In the genomic region with DNA sequence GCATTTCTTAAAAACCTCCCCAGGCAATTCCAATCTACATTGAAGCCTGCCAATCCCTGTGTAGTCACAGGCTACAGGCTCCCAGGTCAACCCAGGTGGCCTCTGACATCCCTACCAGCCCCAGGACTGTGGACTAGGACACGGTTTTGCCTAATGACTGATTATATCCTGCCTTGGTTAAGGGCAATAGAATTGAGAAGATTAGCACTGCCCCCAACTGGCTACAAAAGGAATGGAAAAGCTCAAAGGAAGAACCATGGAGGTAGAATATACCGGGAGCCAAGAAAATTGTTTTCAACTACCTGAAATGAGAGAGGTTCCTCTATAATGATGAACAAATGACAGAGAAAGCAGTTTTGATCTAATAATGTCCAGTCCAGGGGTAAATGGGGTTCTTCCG, we compare ENCODE assay signal across 10 cellular contexts.
A peak's percentile ranks its signal among the peaks of the same experiment; 100 is the strongest.
DNase-seq lines count a peak whose midpoint lies in the region; TF ChIP-seq lines count a peak whose summit lies in the region.
"Had no signal": no experiment of that assay in that cellular context is flagged by ENCODE, and none has a peak within 500 bp of the region (broad histone marks: within the 10 kb centered on the region; RNA-seq: fewer than 3 reads in every experiment).

No MANE protein-coding gene starts in this region.

- H3K4me1 ChIP-seq in esophagus muscularis mucosa, result no peaks in the 10 kb centered on the region
- no peaks in the 10 kb centered on the region for H3K4me1 ChIP-seq in transverse colon

- no peak for TF ChIP-seq POLR2A in esophagus muscularis mucosa (IDR thresholded peaks at IDR 0.05; ENCODE audit: low read depth)
- TF ChIP-seq POLR2A in transverse colon (IDR thresholded peaks at IDR 0.05), result no peak

- TF ChIP-seq EP300 in esophagus muscularis mucosa (IDR thresholded peaks at IDR 0.05) (no peak), transverse colon (IDR thresholded peaks at IDR 0.05; ENCODE audit: low read depth) (no peak)

- H3K9me3 Mint-ChIP-seq in activated naive CD4-positive, alpha-beta T cell treated with anti-CD3 and anti-CD28 coated beads for 36 hours, result no peaks in the 10 kb centered on the region

- H3K27ac ChIP-seq in esophagus muscularis mucosa (replicated peaks in 1 of 4) (no peak overlapping the region), transverse colon (no peak overlapping the region)
- H3K27ac ChIP-seq: VCaP had no signal

- H3K27me3 ChIP-seq in esophagus muscularis mucosa (no peaks in the 10 kb centered on the region), transverse colon (no peaks in the 10 kb centered on the region)

- H3K4me1 Mint-ChIP-seq in activated naive CD4-positive, alpha-beta T cell treated with anti-CD3 and anti-CD28 coated beads for 36 hours (ENCODE audit: low read depth), result no peaks in the 10 kb centered on the region

- peak; percentile 6 for DNase-seq in activated naive CD4-positive, alpha-beta T cell treated with anti-CD3 and anti-CD28 coated beads for 36 hours
- DNase-seq in activated naive CD4-positive, alpha-beta T cell (lab: John Stamatoyannopoulos, UW), result no peak
- DNase-seq in NCI-H526 treated with DMSO at 0.1 percent for 48 hours (lab: John Stamatoyannopoulos, UW) (peak; percentile 7), esophagus muscularis mucosa (ENCODE audit: extremely low spot score) (no peak), transverse colon (no peak), putamen (ENCODE audit: low spot score) (no peak)
- DNase-seq in activated CD8-positive, alpha-beta memory T cell treated with anti-CD3 and anti-CD28 coated beads, Interleukin-2, amount 50 U/mL, for 48 hours, result no peak
- DNase-seq in stimulated activated naive CD4-positive, alpha-beta T cell treated with Interleukin-2 at 50 U/mL for 16 hours (lab: John Stamatoyannopoulos, UW), result no peak

- no peaks in the 10 kb centered on the region for H3K27me3 Mint-ChIP-seq in activated naive CD4-positive, alpha-beta T cell treated with anti-CD3 and anti-CD28 coated beads for 36 hours (ENCODE audit: low read depth)

- H3K9me3 ChIP-seq in esophagus muscularis mucosa, result no peaks in the 10 kb centered on the region
- no peaks in the 10 kb centered on the region for H3K9me3 ChIP-seq in transverse colon

- CTCF ChIA-PET in activated naive CD4-positive, alpha-beta T cell treated with anti-CD3 and anti-CD28 coated beads for 36 hours (lab: Charles Lee), result interaction anchor here (0.7 to 1.4 kb wide), 4 partner anchors 196 to 324 kb away, joined by 3 to 10 read pairs (median 4); no protein-coding TSS in a partner anchor

- H3K36me3 ChIP-seq in esophagus muscularis mucosa (no peaks in the 10 kb centered on the region), transverse colon (no peaks in the 10 kb centered on the region)

- H3K4me3 ChIP-seq in esophagus muscularis mucosa, result no peak overlapping the region
- no peak overlapping the region for H3K4me3 ChIP-seq in transverse colon
- H3K4me3 ChIP-seq: lung had no signal

- TF ChIP-seq CTCF in esophagus muscularis mucosa (IDR thresholded peaks at IDR 0.05), result peak; percentile 36 to 53 (median 37)
- TF ChIP-seq CTCF in transverse colon (IDR thresholded peaks at IDR 0.05), result peak; percentile 16 to 30 (median 28)

- no peak overlapping the region for H3K4me3 Mint-ChIP-seq in activated naive CD4-positive, alpha-beta T cell treated with anti-CD3 and anti-CD28 coated beads for 36 hours

- WGBS in esophagus muscularis mucosa, result 69% methylated on average over 3 of the region's 3 CpGs
- WGBS in transverse colon (ENCODE audit: low coverage in 1 of 2), 2 donors, result 50 to 67% methylated on average over 2 to 3 of the region's 3 CpGs

- H3K27ac Mint-ChIP-seq in activated naive CD4-positive, alpha-beta T cell treated with anti-CD3 and anti-CD28 coated beads for 36 hours, result no peak overlapping the region

- intact Hi-C loops in activated naive CD4-positive, alpha-beta T cell treated with anti-CD3 and anti-CD28 coated beads for 36 hours (cut with micrococcal nuclease), result loop anchor here (1.0 kb wide), 2 partner anchors 277 to 302 kb away; no protein-coding TSS in a partner anchor
- intact Hi-C loops in esophagus muscularis mucosa (cut with DNase I), result loop anchor here (5.0 kb wide), 2 partner anchors 278 to 298 kb away; no protein-coding TSS in a partner anchor
- intact Hi-C loops in transverse colon (cut with DNase I; ENCODE audit: low total_unique reads), result loop anchor here (10.0 kb wide), 1 partner anchor 280 kb away; no protein-coding TSS in a partner anchor

- H3K36me3 Mint-ChIP-seq in activated naive CD4-positive, alpha-beta T cell treated with anti-CD3 and anti-CD28 coated beads for 36 hours (ENCODE audit: low read depth), result no peaks in the 10 kb centered on the region

- in situ Hi-C loops in transverse colon (cut with MboI; ENCODE audit: low pct_ligation_motif_present in 1 of 4, low pct_unique_long_range_greater_than_20kb in 1 of 4, low sequenced_read_pairs in 3 of 4), result loop anchor here in 2 of 4 donors (25.0 kb wide), 1 partner anchor 283 kb away; no protein-coding TSS in a partner anchor

Comparison
In these comparisons a context has a peak if more than half of its experiments do, and no peak if none do; other contexts are left out.
1. DNase-seq: peak in activated naive CD4-positive, alpha-beta T cell treated with anti-CD3 and anti-CD28 coated beads for 36 hours (single experiment) and NCI-H526 treated with DMSO at 0.1 percent for 48 hours (single experiment); none in activated naive CD4-positive, alpha-beta T cell (0 of 4), esophagus muscularis mucosa (single experiment), transverse colon (single experiment), putamen (single experiment), activated CD8-positive, alpha-beta memory T cell treated with anti-CD3 and anti-CD28 coated beads, Interleukin-2, amount 50 U/mL, for 48 hours (single experiment) and stimulated activated naive CD4-positive, alpha-beta T cell treated with Interleukin-2 at 50 U/mL for 16 hours (single experiment).